In the genomic region with DNA sequence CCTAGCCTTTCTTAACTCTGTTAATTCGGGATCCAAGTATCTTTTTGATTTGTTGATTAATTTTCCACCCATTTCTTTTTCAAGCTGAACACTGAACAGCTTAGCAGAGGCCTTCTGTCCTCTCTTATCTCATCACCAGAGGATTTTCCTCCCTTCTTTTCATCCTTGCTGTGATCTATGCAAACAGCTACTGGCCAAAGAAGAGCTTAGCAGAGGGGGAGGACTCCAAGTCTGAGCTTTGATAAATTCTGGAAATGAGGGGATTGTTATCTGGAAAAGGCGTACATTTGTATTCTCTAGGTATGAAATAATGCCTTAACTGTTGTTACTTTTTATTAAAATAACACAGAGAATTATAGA, we compare ENCODE assay signal across 1 cellular context.
TF ChIP-seq lines count a peak whose summit lies in the region.

No MANE protein-coding gene starts in this region.

TF ChIP-seq in GM12878, 131 proteins besides CTCF, POLR2A, EP300 and RAD21:
- TF ChIP-seq SREBF2 (IDR thresholded peaks at IDR 0.05; ENCODE audit: low read length) = no peak
- TF ChIP-seq, protein P1, sequence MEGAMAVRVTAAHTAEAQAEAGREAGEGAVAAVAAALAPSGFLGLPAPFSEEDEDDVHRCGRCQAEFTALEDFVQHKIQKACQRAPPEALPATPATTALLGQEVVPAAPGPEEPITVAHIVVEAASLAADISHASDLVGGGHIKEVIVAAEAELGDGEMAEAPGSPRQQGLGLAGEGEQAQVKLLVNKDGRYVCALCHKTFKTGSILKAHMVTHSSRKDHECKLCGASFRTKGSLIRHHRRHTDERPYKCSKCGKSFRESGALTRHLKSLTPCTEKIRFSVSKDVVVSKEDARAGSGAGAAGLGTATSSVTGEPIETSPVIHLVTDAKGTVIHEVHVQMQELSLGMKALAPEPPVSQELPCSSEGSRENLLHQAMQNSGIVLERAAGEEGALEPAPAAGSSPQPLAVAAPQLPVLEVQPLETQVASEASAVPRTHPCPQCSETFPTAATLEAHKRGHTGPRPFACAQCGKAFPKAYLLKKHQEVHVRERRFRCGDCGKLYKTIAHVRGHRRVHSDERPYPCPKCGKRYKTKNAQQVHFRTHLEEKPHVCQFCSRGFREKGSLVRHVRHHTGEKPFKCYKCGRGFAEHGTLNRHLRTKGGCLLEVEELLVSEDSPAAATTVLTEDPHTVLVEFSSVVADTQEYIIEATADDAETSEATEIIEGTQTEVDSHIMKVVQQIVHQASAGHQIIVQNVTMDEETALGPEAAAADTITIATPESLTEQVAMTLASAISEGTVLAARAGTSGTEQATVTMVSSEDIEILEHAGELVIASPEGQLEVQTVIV (IDR thresholded peaks at IDR 0.05; ENCODE audit: borderline replicate concordance, partially characterized antibody) = no peak
TF ChIP-seq in GM12878: peak in this region for 0.
